ENCODE assay signal across 1 cellular context in the genomic region with DNA sequence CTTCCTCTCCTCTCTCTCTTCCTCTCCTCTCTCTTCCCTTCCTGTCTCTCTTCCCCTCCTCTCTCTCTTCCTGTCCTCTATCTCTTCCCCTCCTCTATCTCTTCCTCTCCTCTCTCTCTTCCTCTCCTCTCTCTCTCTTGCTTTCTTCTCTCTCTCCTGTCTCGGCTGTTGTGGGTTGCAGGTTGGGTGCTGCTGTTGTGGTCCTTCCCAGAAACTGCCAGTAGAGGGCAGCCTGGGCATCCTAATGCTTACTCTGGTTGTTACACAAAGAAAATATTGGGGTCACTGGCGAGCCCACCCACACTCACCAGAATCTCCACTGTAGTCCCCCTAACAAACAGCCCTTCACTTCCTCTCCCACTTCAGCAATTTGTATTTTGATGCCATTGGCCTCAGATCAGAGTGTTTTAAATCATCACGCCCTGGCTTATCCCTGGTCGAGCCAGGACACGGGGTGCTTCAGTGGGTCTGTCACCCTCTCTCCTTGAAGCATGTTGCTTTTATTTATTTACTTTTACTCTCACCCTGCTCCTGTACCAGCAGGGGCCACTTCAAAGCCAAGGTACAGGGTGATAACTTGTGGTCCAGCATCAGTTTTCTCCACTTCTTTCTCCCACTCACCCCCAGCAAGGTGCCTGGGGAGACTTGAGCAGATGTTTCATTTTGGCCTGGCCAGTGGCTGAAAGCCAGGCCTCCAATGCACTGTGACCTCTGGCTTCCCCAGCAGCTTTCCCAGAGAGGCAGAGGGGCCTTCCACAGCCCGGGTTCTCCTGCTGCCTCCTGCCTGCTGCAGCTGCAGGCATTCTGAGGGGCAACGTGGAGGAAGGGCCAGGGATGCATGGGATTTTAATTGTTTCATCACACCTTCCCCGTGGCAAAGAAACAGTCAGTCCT.
TF ChIP-seq lines count a peak whose summit lies in the region.

No MANE protein-coding gene starts in this region.

TF ChIP-seq in K562, 482 proteins besides CTCF, POLR2A, EP300 and RAD21 (continued from another document and continues in another):
- TF ChIP-seq, protein P1, sequence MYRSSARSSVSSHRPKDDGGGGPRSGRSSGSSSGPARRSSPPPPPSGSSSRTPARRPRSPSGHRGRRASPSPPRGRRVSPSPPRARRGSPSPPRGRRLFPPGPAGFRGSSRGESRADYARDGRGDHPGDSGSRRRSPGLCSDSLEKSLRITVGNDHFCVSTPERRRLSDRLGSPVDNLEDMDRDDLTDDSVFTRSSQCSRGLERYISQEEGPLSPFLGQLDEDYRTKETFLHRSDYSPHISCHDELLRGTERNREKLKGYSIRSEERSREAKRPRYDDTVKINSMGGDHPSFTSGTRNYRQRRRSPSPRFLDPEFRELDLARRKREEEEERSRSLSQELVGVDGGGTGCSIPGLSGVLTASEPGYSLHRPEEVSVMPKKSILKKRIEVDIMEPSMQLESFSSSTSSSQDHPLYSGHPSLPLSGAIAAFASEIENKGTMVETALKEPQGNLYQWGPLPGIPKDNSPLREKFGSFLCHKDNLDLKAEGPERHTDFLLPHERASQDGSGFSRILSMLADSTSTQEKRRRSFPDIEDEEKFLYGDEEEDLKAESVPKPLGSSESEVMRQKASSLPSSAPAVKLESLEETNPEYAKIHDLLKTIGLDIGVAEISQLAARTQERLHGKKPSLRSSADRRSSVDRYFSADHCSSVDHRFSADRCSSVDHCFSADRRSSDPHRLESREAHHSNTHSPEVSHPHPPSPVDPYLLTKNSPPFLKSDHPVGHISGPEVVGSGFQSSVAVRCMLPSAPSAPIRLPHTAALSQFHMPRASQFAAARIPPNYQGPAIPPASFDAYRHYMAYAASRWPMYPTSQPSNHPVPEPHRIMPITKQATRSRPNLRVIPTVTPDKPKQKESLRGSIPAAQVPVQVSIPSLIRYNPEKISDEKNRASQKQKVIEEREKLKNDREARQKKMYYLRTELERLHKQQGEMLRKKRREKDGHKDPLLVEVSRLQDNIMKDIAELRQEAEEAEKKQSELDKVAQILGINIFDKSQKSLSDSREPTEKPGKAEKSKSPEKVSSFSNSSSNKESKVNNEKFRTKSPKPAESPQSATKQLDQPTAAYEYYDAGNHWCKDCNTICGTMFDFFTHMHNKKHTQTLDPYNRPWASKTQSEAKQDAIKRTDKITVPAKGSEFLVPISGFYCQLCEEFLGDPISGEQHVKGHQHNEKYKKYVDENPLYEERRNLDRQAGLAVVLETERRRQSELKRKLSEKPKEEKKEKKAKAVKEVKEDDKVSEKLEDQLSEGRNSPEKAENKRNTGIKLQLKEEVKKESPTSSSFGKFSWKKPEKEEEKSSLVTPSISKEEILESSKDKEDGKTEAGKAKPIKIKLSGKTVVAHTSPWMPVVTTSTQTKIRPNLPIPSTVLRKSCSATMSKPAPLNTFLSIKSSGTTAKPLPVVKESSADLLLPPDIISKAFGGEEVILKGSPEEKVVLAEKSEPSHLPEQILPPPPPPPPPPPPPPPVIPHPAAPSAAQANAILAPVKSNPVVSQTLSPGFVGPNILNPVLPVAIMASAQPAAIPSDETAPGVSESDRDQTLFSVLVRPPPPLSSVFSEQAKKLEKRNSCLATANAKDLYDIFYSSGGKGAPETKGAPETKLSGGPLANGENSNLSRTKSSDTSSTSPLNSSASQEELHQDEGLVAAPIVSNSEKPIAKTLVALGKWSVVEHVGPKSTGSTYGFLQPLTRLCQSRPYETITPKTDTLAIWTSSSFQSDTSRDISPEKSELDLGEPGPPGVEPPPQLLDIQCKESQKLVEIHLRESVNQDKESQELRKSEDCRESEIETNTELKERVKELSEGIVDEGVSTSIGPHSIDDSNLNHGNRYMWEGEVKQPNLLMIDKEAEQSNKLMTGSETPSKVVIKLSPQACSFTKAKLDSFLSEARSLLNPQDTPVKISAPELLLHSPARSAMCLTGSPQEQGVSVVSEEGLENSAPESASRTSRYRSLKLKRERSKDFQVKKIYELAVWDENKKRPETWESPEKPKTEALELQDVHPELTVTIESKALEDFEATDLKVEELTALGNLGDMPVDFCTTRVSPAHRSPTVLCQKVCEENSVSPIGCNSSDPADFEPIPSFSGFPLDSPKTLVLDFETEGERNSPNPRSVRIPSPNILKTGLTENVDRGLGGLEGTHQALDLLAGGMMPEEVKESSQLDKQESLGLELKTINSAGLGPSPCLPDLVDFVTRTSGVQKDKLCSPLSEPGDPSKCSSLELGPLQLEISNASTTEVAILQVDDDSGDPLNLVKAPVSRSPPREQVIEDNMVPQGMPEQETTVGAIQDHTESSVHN (IDR thresholded peaks at IDR 0.05; ENCODE audit: borderline replicate concordance in 1 of 2, low read depth in 1 of 2), result no peak
- TF ChIP-seq ZNF76 (CRISPR knock-in tag; IDR thresholded peaks at IDR 0.05; ENCODE audit: borderline replicate concordance) (no peak), TRIM24 (IDR thresholded peaks at IDR 0.05) (0 out of 4 replicates have a peak, but pooled peaks have one; percentile 16 to 30), BACH1 (tag; IDR thresholded peaks at IDR 0.05) (no peak), ELF1 (tag; IDR thresholded peaks at IDR 0.05) (no peak), LARP7 (IDR thresholded peaks at IDR 0.05) (peak; percentile 91; the same call in 1 of the 2 replicates), PURB (CRISPR knock-in tag; IDR thresholded peaks at IDR 0.05; ENCODE audit: low read depth) (no peak), BRD4 (IDR thresholded peaks at IDR 0.05) (no peak), ZKSCAN3 (CRISPR knock-in tag; IDR thresholded peaks at IDR 0.05) (no peak), RFX5 (IDR thresholded peaks at IDR 0.05; ENCODE audit: low read depth, low read length) (no peak), FOXA3 (CRISPR knock-in tag; conservative IDR thresholded peaks at IDR 0.05 in 1 of 2, IDR thresholded peaks at IDR 0.05 in 1 of 2) (no peak), TSC22D4 (tag; IDR thresholded peaks at IDR 0.05) (no peak), TARDBP (IDR thresholded peaks at IDR 0.05) (0 out of 2 replicates have a peak, but pooled peaks have one; percentile 39), STAG1 (CRISPR knock-in tag; IDR thresholded peaks at IDR 0.05; ENCODE audit: borderline replicate concordance) (peak; percentile 63; the same call in 1 of the 2 replicates), ZNF212 (CRISPR knock-in tag; IDR thresholded peaks at IDR 0.05) (no peak), PTBP1 (IDR thresholded peaks at IDR 0.05; ENCODE audit: low read depth, low read length) (0 out of 2 replicates have a peak, but pooled peaks have one; percentile 58), CBFA2T2 (conservative IDR thresholded peaks at IDR 0.05) (no peak), HNRNPLL (IDR thresholded peaks at IDR 0.05; ENCODE audit: low read depth, low read length, poor library complexity, severe bottlenecking) (no peak), RB1 (IDR thresholded peaks at IDR 0.05; ENCODE audit: low read depth) (no peak), PRMT5 (CRISPR knock-in tag; IDR thresholded peaks at IDR 0.05) (no peak), SNIP1 (IDR thresholded peaks at IDR 0.05; ENCODE audit: low read depth) (0 out of 2 replicates have a peak, but pooled peaks have one; percentile 21), KLF13 (tag; IDR thresholded peaks at IDR 0.05; ENCODE audit: borderline replicate concordance, low read depth) (no peak), ZNF384 (IDR thresholded peaks at IDR 0.05; ENCODE audit: low read depth, low read length) (no peak), HMG20A (CRISPR knock-in tag; conservative IDR thresholded peaks at IDR 0.05) (no peak), CBX2 (IDR thresholded peaks at IDR 0.05; ENCODE audit: insufficient read depth, low read length, poor library complexity, severe bottlenecking) (no peak), ZNF707 (CRISPR knock-in tag; conservative IDR thresholded peaks at IDR 0.05) (no peak)
- TF ChIP-seq, protein P2, sequence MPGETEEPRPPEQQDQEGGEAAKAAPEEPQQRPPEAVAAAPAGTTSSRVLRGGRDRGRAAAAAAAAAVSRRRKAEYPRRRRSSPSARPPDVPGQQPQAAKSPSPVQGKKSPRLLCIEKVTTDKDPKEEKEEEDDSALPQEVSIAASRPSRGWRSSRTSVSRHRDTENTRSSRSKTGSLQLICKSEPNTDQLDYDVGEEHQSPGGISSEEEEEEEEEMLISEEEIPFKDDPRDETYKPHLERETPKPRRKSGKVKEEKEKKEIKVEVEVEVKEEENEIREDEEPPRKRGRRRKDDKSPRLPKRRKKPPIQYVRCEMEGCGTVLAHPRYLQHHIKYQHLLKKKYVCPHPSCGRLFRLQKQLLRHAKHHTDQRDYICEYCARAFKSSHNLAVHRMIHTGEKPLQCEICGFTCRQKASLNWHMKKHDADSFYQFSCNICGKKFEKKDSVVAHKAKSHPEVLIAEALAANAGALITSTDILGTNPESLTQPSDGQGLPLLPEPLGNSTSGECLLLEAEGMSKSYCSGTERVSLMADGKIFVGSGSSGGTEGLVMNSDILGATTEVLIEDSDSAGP (CRISPR knock-in tag; IDR thresholded peaks at IDR 0.05), result no peak
- TF ChIP-seq, protein P3, sequence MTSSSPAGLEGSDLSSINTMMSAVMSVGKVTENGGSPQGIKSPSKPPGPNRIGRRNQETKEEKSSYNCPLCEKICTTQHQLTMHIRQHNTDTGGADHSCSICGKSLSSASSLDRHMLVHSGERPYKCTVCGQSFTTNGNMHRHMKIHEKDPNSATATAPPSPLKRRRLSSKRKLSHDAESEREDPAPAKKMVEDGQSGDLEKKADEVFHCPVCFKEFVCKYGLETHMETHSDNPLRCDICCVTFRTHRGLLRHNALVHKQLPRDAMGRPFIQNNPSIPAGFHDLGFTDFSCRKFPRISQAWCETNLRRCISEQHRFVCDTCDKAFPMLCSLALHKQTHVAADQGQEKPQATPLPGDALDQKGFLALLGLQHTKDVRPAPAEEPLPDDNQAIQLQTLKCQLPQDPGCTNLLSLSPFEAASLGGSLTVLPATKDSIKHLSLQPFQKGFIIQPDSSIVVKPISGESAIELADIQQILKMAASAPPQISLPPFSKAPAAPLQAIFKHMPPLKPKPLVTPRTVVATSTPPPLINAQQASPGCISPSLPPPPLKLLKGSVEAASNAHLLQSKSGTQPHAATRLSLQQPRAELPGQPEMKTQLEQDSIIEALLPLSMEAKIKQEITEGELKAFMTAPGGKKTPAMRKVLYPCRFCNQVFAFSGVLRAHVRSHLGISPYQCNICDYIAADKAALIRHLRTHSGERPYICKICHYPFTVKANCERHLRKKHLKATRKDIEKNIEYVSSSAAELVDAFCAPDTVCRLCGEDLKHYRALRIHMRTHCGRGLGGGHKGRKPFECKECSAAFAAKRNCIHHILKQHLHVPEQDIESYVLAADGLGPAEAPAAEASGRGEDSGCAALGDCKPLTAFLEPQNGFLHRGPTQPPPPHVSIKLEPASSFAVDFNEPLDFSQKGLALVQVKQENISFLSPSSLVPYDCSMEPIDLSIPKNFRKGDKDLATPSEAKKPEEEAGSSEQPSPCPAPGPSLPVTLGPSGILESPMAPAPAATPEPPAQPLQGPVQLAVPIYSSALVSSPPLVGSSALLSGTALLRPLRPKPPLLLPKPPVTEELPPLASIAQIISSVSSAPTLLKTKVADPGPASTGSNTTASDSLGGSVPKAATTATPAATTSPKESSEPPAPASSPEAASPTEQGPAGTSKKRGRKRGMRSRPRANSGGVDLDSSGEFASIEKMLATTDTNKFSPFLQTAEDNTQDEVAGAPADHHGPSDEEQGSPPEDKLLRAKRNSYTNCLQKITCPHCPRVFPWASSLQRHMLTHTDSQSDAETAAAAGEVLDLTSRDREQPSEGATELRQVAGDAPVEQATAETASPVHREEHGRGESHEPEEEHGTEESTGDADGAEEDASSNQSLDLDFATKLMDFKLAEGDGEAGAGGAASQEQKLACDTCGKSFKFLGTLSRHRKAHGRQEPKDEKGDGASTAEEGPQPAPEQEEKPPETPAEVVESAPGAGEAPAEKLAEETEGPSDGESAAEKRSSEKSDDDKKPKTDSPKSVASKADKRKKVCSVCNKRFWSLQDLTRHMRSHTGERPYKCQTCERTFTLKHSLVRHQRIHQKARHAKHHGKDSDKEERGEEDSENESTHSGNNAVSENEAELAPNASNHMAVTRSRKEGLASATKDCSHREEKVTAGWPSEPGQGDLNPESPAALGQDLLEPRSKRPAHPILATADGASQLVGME (CRISPR knock-in tag; IDR thresholded peaks at IDR 0.05), result no peak
- TF ChIP-seq, protein P4, sequence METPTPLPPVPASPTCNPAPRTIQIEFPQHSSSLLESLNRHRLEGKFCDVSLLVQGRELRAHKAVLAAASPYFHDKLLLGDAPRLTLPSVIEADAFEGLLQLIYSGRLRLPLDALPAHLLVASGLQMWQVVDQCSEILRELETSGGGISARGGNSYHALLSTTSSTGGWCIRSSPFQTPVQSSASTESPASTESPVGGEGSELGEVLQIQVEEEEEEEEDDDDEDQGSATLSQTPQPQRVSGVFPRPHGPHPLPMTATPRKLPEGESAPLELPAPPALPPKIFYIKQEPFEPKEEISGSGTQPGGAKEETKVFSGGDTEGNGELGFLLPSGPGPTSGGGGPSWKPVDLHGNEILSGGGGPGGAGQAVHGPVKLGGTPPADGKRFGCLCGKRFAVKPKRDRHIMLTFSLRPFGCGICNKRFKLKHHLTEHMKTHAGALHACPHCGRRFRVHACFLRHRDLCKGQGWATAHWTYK (CRISPR knock-in tag; IDR thresholded peaks at IDR 0.05), result no peak
- TF ChIP-seq, protein P5, sequence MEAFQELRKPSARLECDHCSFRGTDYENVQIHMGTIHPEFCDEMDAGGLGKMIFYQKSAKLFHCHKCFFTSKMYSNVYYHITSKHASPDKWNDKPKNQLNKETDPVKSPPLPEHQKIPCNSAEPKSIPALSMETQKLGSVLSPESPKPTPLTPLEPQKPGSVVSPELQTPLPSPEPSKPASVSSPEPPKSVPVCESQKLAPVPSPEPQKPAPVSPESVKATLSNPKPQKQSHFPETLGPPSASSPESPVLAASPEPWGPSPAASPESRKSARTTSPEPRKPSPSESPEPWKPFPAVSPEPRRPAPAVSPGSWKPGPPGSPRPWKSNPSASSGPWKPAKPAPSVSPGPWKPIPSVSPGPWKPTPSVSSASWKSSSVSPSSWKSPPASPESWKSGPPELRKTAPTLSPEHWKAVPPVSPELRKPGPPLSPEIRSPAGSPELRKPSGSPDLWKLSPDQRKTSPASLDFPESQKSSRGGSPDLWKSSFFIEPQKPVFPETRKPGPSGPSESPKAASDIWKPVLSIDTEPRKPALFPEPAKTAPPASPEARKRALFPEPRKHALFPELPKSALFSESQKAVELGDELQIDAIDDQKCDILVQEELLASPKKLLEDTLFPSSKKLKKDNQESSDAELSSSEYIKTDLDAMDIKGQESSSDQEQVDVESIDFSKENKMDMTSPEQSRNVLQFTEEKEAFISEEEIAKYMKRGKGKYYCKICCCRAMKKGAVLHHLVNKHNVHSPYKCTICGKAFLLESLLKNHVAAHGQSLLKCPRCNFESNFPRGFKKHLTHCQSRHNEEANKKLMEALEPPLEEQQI (IDR thresholded peaks at IDR 0.05), result no peak
- TF ChIP-seq, protein P6, sequence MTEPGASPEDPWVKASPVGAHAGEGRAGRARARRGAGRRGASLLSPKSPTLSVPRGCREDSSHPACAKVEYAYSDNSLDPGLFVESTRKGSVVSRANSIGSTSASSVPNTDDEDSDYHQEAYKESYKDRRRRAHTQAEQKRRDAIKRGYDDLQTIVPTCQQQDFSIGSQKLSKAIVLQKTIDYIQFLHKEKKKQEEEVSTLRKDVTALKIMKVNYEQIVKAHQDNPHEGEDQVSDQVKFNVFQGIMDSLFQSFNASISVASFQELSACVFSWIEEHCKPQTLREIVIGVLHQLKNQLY (CRISPR knock-in tag; conservative IDR thresholded peaks at IDR 0.05), result no peak
- TF ChIP-seq, protein P7, sequence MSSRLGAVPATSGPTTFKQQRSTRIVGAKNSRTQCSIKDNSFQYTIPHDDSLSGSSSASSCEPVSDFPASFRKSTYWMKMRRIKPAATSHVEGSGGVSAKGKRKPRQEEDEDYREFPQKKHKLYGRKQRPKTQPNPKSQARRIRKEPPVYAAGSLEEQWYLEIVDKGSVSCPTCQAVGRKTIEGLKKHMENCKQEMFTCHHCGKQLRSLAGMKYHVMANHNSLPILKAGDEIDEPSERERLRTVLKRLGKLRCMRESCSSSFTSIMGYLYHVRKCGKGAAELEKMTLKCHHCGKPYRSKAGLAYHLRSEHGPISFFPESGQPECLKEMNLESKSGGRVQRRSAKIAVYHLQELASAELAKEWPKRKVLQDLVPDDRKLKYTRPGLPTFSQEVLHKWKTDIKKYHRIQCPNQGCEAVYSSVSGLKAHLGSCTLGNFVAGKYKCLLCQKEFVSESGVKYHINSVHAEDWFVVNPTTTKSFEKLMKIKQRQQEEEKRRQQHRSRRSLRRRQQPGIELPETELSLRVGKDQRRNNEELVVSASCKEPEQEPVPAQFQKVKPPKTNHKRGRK (tag; IDR thresholded peaks at IDR 0.05), result 0 out of 2 replicates have a peak, but pooled peaks have one; percentile 37
